ENCODE assay signal across 8 cellular contexts in genomic region chr1:145690587-145691558, GRCh38. TPM values are rescaled to one million over a fixed set of nuclear protein-coding genes. Genes with fewer than 3 reads are reported as not detected.
A peak's percentile ranks its signal among the peaks of the same experiment; 100 is the strongest.
DNase-seq lines count a peak whose midpoint lies in the region; ATAC-seq and TF ChIP-seq lines count a peak whose summit lies in the region.

No MANE protein-coding gene starts in this region.

- H3K9me3 Mint-ChIP-seq in WTC11, result 0 out of 2 replicates have a peak, but pooled peaks cover 4% of the 10 kb centered on the region

- H3K27ac ChIP-seq in RWPE2 (ENCODE audit: poor library complexity, severe bottlenecking) (peak overlapping the region; percentile 70), right atrium auricular region (no peak overlapping the region)

- no peaks in the 10 kb centered on the region for H3K36me3 ChIP-seq in RWPE2 (ENCODE audit: low read depth)
- H3K36me3 ChIP-seq in right atrium auricular region, result no peaks in the 10 kb centered on the region

- DNase-seq in GM12865 (ENCODE audit: low read depth), result peak; percentile 73
- peak; percentile 63 for DNase-seq in HCEC 1CT
- DNase-seq in RWPE2 (ENCODE audit: low spot score), result no peak
- DNase-seq in epithelial cell of esophagus (ENCODE audit: low read depth), result peak; percentile 83
- peak; percentile 35 for DNase-seq in stimulated activated CD4-positive, alpha-beta T cell treated with anti-CD3 and anti-CD28 coated beads, Interleukin-4, amount 100 ng/mL, for 24 hours
- no peak for DNase-seq in right atrium auricular region (ENCODE audit: low spot score)
- no peak for DNase-seq in WTC11 (ENCODE audit: low spot score)

- H3K27ac Mint-ChIP-seq in WTC11, result no peak overlapping the region

- H3K9me3 ChIP-seq in RWPE2 (ENCODE audit: severe bottlenecking) (no peaks in the 10 kb centered on the region), right atrium auricular region (no peaks in the 10 kb centered on the region)

- peaks cover 6% of the 10 kb centered on the region; the same call in 1 of the 2 replicates for H3K4me1 Mint-ChIP-seq in WTC11

- H3K27me3 Mint-ChIP-seq in WTC11 (ENCODE audit: low read depth), result peaks cover 6% of the 10 kb centered on the region

- H3K4me1 ChIP-seq in RWPE2 (ENCODE audit: insufficient read depth, poor library complexity, severe bottlenecking) (peaks cover 16% of the 10 kb centered on the region), right atrium auricular region (no peaks in the 10 kb centered on the region)

- ATAC-seq in RWPE2 (ENCODE audit: low read depth), result peak; percentile 62
- ATAC-seq in HG02870 (IDR thresholded peaks at IDR 0.05; ENCODE audit: unreplicated experiment), result no peak
- ATAC-seq in WTC11, result no peak; the same call in 1 of the 2 replicates

- CTCF ChIA-PET in WTC11 (lab: Charles Lee), result no interaction called here

- H3K27me3 ChIP-seq in RWPE2 (ENCODE audit: insufficient read depth, poor library complexity, severe bottlenecking), result no peaks in the 10 kb centered on the region
- H3K27me3 ChIP-seq in right atrium auricular region, result no peaks in the 10 kb centered on the region

- TF ChIP-seq CTCF in GM12865 (IDR thresholded peaks at IDR 0.05; ENCODE audit: insufficient read depth, low read depth, low read length, missing control alignments), result no peak
- TF ChIP-seq CTCF in RWPE2 (IDR thresholded peaks at IDR 0.05; ENCODE audit: poor library complexity, severe bottlenecking), result no peak
- TF ChIP-seq CTCF in epithelial cell of esophagus (IDR thresholded peaks at IDR 0.05; ENCODE audit: insufficient read depth, low read depth, low read length, missing control alignments), result no peak
- no peak for TF ChIP-seq CTCF in right atrium auricular region (IDR thresholded peaks at IDR 0.05)
- no peak for TF ChIP-seq CTCF in WTC11 (IDR thresholded peaks at IDR 0.05)

- H3K36me3 Mint-ChIP-seq in WTC11, result no peaks in the 10 kb centered on the region

- H3K4me3 ChIP-seq in GM12865 (ENCODE audit: low read depth, low read length) (no peak overlapping the region), RWPE2 (ENCODE audit: severe bottlenecking) (no peak overlapping the region), epithelial cell of esophagus (ENCODE audit: low read length) (no peak overlapping the region), right atrium auricular region (no peak overlapping the region)

- POLR2A ChIA-PET in WTC11 (lab: Charles Lee), result no interaction called here

- no peak overlapping the region for H3K4me3 Mint-ChIP-seq in WTC11

TF ChIP-seq in WTC11, 78 proteins besides CTCF, POLR2A, EP300 and RAD21 (continues in another document):
- TF ChIP-seq RORB (CRISPR knock-in tag; IDR thresholded peaks at IDR 0.05) (no peak), NR3C1 (CRISPR knock-in tag; conservative IDR thresholded peaks at IDR 0.05; ENCODE audit: low read depth) (no peak), SOX15 (CRISPR knock-in tag; IDR thresholded peaks at IDR 0.05) (no peak), OVOL2 (CRISPR knock-in tag; IDR thresholded peaks at IDR 0.05; ENCODE audit: borderline replicate concordance) (no peak), ZNF425 (CRISPR knock-in tag; conservative IDR thresholded peaks at IDR 0.05) (no peak), CREB1 (CRISPR knock-in tag; IDR thresholded peaks at IDR 0.05) (no peak), TEAD4 (CRISPR knock-in tag; IDR thresholded peaks at IDR 0.05) (no peak)
- TF ChIP-seq, protein P1, sequence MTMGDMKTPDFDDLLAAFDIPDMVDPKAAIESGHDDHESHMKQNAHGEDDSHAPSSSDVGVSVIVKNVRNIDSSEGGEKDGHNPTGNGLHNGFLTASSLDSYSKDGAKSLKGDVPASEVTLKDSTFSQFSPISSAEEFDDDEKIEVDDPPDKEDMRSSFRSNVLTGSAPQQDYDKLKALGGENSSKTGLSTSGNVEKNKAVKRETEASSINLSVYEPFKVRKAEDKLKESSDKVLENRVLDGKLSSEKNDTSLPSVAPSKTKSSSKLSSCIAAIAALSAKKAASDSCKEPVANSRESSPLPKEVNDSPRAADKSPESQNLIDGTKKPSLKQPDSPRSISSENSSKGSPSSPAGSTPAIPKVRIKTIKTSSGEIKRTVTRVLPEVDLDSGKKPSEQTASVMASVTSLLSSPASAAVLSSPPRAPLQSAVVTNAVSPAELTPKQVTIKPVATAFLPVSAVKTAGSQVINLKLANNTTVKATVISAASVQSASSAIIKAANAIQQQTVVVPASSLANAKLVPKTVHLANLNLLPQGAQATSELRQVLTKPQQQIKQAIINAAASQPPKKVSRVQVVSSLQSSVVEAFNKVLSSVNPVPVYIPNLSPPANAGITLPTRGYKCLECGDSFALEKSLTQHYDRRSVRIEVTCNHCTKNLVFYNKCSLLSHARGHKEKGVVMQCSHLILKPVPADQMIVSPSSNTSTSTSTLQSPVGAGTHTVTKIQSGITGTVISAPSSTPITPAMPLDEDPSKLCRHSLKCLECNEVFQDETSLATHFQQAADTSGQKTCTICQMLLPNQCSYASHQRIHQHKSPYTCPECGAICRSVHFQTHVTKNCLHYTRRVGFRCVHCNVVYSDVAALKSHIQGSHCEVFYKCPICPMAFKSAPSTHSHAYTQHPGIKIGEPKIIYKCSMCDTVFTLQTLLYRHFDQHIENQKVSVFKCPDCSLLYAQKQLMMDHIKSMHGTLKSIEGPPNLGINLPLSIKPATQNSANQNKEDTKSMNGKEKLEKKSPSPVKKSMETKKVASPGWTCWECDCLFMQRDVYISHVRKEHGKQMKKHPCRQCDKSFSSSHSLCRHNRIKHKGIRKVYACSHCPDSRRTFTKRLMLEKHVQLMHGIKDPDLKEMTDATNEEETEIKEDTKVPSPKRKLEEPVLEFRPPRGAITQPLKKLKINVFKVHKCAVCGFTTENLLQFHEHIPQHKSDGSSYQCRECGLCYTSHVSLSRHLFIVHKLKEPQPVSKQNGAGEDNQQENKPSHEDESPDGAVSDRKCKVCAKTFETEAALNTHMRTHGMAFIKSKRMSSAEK (CRISPR knock-in tag; IDR thresholded peaks at IDR 0.05; ENCODE audit: borderline replicate concordance), result no peak
- TF ChIP-seq, protein P2, sequence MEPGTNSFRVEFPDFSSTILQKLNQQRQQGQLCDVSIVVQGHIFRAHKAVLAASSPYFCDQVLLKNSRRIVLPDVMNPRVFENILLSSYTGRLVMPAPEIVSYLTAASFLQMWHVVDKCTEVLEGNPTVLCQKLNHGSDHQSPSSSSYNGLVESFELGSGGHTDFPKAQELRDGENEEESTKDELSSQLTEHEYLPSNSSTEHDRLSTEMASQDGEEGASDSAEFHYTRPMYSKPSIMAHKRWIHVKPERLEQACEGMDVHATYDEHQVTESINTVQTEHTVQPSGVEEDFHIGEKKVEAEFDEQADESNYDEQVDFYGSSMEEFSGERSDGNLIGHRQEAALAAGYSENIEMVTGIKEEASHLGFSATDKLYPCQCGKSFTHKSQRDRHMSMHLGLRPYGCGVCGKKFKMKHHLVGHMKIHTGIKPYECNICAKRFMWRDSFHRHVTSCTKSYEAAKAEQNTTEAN (CRISPR knock-in tag; IDR thresholded peaks at IDR 0.05), result no peak
- TF ChIP-seq, protein P3, sequence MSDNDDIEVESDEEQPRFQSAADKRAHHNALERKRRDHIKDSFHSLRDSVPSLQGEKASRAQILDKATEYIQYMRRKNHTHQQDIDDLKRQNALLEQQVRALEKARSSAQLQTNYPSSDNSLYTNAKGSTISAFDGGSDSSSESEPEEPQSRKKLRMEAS (CRISPR knock-in tag; IDR thresholded peaks at IDR 0.05), result no peak
- TF ChIP-seq, protein P4, sequence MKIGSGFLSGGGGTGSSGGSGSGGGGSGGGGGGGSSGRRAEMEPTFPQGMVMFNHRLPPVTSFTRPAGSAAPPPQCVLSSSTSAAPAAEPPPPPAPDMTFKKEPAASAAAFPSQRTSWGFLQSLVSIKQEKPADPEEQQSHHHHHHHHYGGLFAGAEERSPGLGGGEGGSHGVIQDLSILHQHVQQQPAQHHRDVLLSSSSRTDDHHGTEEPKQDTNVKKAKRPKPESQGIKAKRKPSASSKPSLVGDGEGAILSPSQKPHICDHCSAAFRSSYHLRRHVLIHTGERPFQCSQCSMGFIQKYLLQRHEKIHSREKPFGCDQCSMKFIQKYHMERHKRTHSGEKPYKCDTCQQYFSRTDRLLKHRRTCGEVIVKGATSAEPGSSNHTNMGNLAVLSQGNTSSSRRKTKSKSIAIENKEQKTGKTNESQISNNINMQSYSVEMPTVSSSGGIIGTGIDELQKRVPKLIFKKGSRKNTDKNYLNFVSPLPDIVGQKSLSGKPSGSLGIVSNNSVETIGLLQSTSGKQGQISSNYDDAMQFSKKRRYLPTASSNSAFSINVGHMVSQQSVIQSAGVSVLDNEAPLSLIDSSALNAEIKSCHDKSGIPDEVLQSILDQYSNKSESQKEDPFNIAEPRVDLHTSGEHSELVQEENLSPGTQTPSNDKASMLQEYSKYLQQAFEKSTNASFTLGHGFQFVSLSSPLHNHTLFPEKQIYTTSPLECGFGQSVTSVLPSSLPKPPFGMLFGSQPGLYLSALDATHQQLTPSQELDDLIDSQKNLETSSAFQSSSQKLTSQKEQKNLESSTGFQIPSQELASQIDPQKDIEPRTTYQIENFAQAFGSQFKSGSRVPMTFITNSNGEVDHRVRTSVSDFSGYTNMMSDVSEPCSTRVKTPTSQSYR (CRISPR knock-in tag; IDR thresholded peaks at IDR 0.05), result no peak

RNA-seq across cellular contexts. Expression of gene PDZK1, which starts 16.3 kb away (rescaled TPM):
- under 1 TPM; 0.30 to 0.35 TPM for total RNA-seq in right atrium auricular region
- 0.57 to 0.77 TPM (median 0.57 TPM) in 3 replicates for total RNA-seq in WTC11 (2021)

RNA-seq across cellular contexts. Expression of gene CD160, which starts 28.4 kb away (rescaled TPM):
- total RNA-seq in right atrium auricular region (not detected), WTC11 (2021) (not detected in 3 replicates)

Comparison
In these comparisons a context has a peak if more than half of its experiments do, and no peak if none do; other contexts are left out.
1. DNase-seq: peak in GM12865 (single experiment), HCEC 1CT (single experiment), epithelial cell of esophagus (single experiment) and stimulated activated CD4-positive, alpha-beta T cell treated with anti-CD3 and anti-CD28 coated beads, Interleukin-4, amount 100 ng/mL, for 24 hours (single experiment); none in RWPE2 (single experiment), right atrium auricular region (single experiment) and WTC11 (single experiment).